In the genomic region with DNA sequence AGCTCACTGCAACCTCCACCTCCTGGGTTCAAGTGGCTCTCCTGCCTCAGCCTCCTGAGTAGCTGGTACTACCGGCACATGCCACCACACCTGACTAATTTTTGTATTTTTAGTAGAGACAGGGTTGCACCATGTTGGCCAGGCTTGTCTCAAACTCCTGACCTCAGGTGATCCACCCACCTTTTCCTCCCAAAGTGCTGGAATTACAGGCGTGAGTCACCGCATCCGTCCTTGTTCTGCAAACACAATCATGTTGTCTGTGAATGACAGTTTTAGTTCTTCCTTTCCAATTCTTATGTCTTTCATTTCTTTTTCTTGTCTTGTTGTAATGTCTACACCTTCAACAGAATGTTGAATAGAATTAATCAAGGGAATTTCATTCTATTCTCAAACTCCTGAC, we compare ENCODE assay signal across 26 cellular contexts. TPM values are rescaled to one million over a fixed set of nuclear protein-coding genes. Genes with fewer than 3 reads are reported as not detected.
"Had no signal": no experiment of that assay in that cellular context is flagged by ENCODE, and none has a peak within 500 bp of the region (broad histone marks: within the 10 kb centered on the region; RNA-seq: fewer than 3 reads in every experiment).

No MANE protein-coding gene starts in this region.

- H3K27ac Mint-ChIP-seq: activated B cell treated with CpG ODN at 0.5 μM for 24 hours; activated CD4-positive, alpha-beta T cell treated with anti-CD3 and anti-CD28 coated beads, Interleukin-2, amount 10 ng/mL, durations not matched to agents 24 days and 14 days; activated CD8-positive, alpha-beta memory T cell treated with anti-CD3 and anti-CD28 coated beads, Interleukin-2, amount 10 ng/mL, durations not matched to agents 7 days and 5 days; activated naive CD8-positive, alpha-beta T cell treated with anti-CD3 and anti-CD28 coated beads for 36 hours; activated T-cell treated with anti-CD3 and anti-CD28 coated beads, Interleukin-2, amount 50 U/mL, for 24 hours; activated T-helper 1 cell treated with anti-CD3 and anti-CD28 coated beads, Interleukin-12 subunit alpha, Interleukin-12 subunit beta, Interleukin-2, Interleukin-4 antibody, amounts not matched to agents 30 ng/mL and 10 ng/mL and 1 ng/mL, durations not matched to agents 14 hours and 24 hours and 36 hours; T-helper 17 cell had no signal

- ATAC-seq: activated CD8-positive, alpha-beta memory T cell treated with anti-CD3 and anti-CD28 coated beads, Interleukin-2, amount 10 ng/mL, durations not matched to agents 7 days and 5 days; SK-N-SH treated with all-trans-retinoic acid at 6 μM for 48 hours; T-helper 17 cell had no signal

- H3K36me3 Mint-ChIP-seq: activated naive CD8-positive, alpha-beta T cell treated with anti-CD3 and anti-CD28 coated beads for 36 hours had no signal

- H3K9me3 Mint-ChIP-seq: activated B cell treated with CpG ODN at 0.5 μM for 24 hours had no signal

- H3K4me3 Mint-ChIP-seq: activated B cell treated with CpG ODN at 0.5 μM for 24 hours; activated CD4-positive, alpha-beta T cell treated with anti-CD3 and anti-CD28 coated beads, Interleukin-2, amount 10 ng/mL, durations not matched to agents 24 days and 14 days; activated CD8-positive, alpha-beta memory T cell treated with anti-CD3 and anti-CD28 coated beads, Interleukin-2, amount 10 ng/mL, durations not matched to agents 7 days and 5 days; activated naive CD8-positive, alpha-beta T cell treated with anti-CD3 and anti-CD28 coated beads for 36 hours; activated T-cell treated with anti-CD3 and anti-CD28 coated beads, Interleukin-2, amount 50 U/mL, for 24 hours; activated T-helper 1 cell treated with anti-CD3 and anti-CD28 coated beads, Interleukin-12 subunit alpha, Interleukin-12 subunit beta, Interleukin-2, Interleukin-4 antibody, amounts not matched to agents 30 ng/mL and 10 ng/mL and 1 ng/mL, durations not matched to agents 14 hours and 24 hours and 36 hours; T-helper 17 cell had no signal

- H3K27me3 Mint-ChIP-seq: activated B cell treated with CpG ODN at 0.5 μM for 24 hours had no signal

- DNase-seq: activated B cell treated with CpG ODN at 0.5 μM for 24 hours; activated CD4-positive, alpha-beta T cell treated with anti-CD3 and anti-CD28 coated beads for 1 hour; activated CD4-positive, alpha-beta T cell treated with anti-CD3 and anti-CD28 coated beads, Interleukin-2, amount 10 ng/mL, durations not matched to agents 24 days and 14 days; activated CD4-positive, alpha-beta T cell treated with anti-CD3 and anti-CD28 coated beads, Interleukin-2, amount 50 U/mL, for 48 hours; activated CD8-positive, alpha-beta memory T cell treated with anti-CD3 and anti-CD28 coated beads, Interleukin-2, amount 10 ng/mL, durations not matched to agents 7 days and 5 days; activated effector memory CD4-positive, alpha-beta T cell treated with anti-CD3 and anti-CD28 coated beads, Interleukin-2, amount 50 U/mL, for 16 hours; activated naive CD4-positive, alpha-beta T cell treated with Interleukin-2 at 50 U/mL for 16 hours; activated naive CD8-positive, alpha-beta T cell treated with anti-CD3 and anti-CD28 coated beads for 36 hours; activated T-cell treated with anti-CD3 and anti-CD28 coated beads, Interleukin-2, amount 50 U/mL, for 24 hours; brain microvascular endothelial cell; cerebellar nuclear complex; MG63; MV-4-11; NCI-H1092 treated with DMSO at 0.1 percent for 48 hours; NCI-H1417 treated with DMSO at 0.1 percent for 48 hours; NCI-H1694; NCI-H2081; NCI-H510A treated with DMSO at 0.1 percent for 48 hours; NCI-H69; SHP77; SW 1271; T-helper 17 cell; T-helper 9 cell had no signal

RNA-seq across cellular contexts. Expression of a gene that starts 16.3 kb away (rescaled TPM):
- total RNA-seq: activated B cell treated with CpG ODN at 0.5 μM for 24 hours; activated CD4-positive, alpha-beta T cell treated with anti-CD3 and anti-CD28 coated beads, Interleukin-2, amount 10 ng/mL, durations not matched to agents 24 days and 14 days; activated CD8-positive, alpha-beta memory T cell treated with anti-CD3 and anti-CD28 coated beads, Interleukin-2, amount 10 ng/mL, durations not matched to agents 7 days and 5 days; activated naive CD8-positive, alpha-beta T cell treated with anti-CD3 and anti-CD28 coated beads for 36 hours; activated T-helper 1 cell treated with anti-CD3 and anti-CD28 coated beads, Interleukin-12 subunit alpha, Interleukin-12 subunit beta, Interleukin-2, Interleukin-4 antibody, amounts not matched to agents 30 ng/mL and 10 ng/mL and 1 ng/mL, durations not matched to agents 14 hours and 24 hours and 36 hours; SJSA1; T-helper 17 cell had no signal
